In genomic region chr7:117272360-117272759, GRCh38 we compare ENCODE assay signal across 2 cellular contexts.
TF ChIP-seq lines count a peak whose summit lies in the region.

No MANE protein-coding gene starts in this region.

TF ChIP-seq in HEK293, 187 proteins besides CTCF, POLR2A, EP300 and RAD21:
- TF ChIP-seq, protein P1, sequence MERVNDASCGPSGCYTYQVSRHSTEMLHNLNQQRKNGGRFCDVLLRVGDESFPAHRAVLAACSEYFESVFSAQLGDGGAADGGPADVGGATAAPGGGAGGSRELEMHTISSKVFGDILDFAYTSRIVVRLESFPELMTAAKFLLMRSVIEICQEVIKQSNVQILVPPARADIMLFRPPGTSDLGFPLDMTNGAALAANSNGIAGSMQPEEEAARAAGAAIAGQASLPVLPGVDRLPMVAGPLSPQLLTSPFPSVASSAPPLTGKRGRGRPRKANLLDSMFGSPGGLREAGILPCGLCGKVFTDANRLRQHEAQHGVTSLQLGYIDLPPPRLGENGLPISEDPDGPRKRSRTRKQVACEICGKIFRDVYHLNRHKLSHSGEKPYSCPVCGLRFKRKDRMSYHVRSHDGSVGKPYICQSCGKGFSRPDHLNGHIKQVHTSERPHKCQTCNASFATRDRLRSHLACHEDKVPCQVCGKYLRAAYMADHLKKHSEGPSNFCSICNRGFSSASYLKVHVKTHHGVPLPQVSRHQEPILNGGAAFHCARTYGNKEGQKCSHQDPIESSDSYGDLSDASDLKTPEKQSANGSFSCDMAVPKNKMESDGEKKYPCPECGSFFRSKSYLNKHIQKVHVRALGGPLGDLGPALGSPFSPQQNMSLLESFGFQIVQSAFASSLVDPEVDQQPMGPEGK (tag by site-specific recombination; IDR thresholded peaks at IDR 0.05), result no peak
- TF ChIP-seq ZNF121 (tag by site-specific recombination; IDR thresholded peaks at IDR 0.05), result peak; percentile 96

TF ChIP-seq in IMR-90, 13 proteins besides CTCF, POLR2A, EP300 and RAD21 (continued from another document):
- TF ChIP-seq, protein P2, sequence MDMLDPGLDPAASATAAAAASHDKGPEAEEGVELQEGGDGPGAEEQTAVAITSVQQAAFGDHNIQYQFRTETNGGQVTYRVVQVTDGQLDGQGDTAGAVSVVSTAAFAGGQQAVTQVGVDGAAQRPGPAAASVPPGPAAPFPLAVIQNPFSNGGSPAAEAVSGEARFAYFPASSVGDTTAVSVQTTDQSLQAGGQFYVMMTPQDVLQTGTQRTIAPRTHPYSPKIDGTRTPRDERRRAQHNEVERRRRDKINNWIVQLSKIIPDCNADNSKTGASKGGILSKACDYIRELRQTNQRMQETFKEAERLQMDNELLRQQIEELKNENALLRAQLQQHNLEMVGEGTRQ (IDR thresholded peaks at IDR 0.05; ENCODE audit: low read depth, low read length), result no peak
- TF ChIP-seq CEBPB (IDR thresholded peaks at IDR 0.05; ENCODE audit: low read depth, low read length), result no peak
